32 cellular contexts compared by ENCODE assay signal in genomic region chr5:150033334-150033733, GRCh38. TPM values are rescaled to one million over a fixed set of nuclear protein-coding genes. Genes with fewer than 3 reads are reported as not detected.
"Had no signal": no experiment of that assay in that cellular context is flagged by ENCODE, and none has a peak within 500 bp of the region (broad histone marks: within the 10 kb centered on the region; RNA-seq: fewer than 3 reads in every experiment).

No MANE protein-coding gene starts in this region.

- DNase-seq: dermis blood vessel endothelial cell; effector memory CD4-positive, alpha-beta T cell; erythroblast; esophagus squamous epithelium; foreskin melanocyte; glutamatergic neuron; heart right ventricle; hippocampal formation; left cardiac atrium; left lung; mesenchymal stem cell; mucosa of descending colon; naive B cell; nucleus accumbens; pancreas; stimulated activated CD4-positive, alpha-beta T cell treated with anti-CD3 and anti-CD28 coated beads, Interleukin-12 subunit alpha, Interleukin-12 subunit beta, amount 100 ng/mL, for 4 hours; stimulated activated CD4-positive, alpha-beta T cell treated with anti-CD3 and anti-CD28 coated beads, Interleukin-1b, Interleukin-23, amount 100 ng/mL, for 48 hours; stimulated activated CD4-positive, alpha-beta T cell treated with anti-CD3 and anti-CD28 coated beads, Interleukin-4, amount 100 ng/mL, for 1 hour; stimulated activated CD8-positive, alpha-beta memory T cell treated with anti-CD3 and anti-CD28 coated beads, Interleukin-4, amount 100 ng/mL, for 48 hours; stimulated activated naive CD4-positive, alpha-beta T cell treated with Interleukin-2 at 50 U/mL for 16 hours; stomach; thyroid gland; trophoblast cell had no signal

- H3K4me3 Mint-ChIP-seq: mesothelial cell of epicardium, naive B cell, nephron had no signal

- H3K9me3 ChIP-seq: esophagus squamous epithelium, heart right ventricle, left lung, mucosa of descending colon, pancreas, stomach, thyroid gland, vagina had no signal

- H3K27ac Mint-ChIP-seq: mesothelial cell of epicardium, nephron, progenitor cell of endocrine pancreas had no signal

- FAIRE-seq: islet of Langerhans, pancreas had no signal

- H3K27ac ChIP-seq: coronary artery, esophagus squamous epithelium, heart right ventricle, left lung, pancreas, stomach, thyroid gland, vagina had no signal

- H3K4me2 ChIP-seq: smooth muscle cell had no signal

- H3K27me3 ChIP-seq: esophagus squamous epithelium, heart right ventricle, left lung, pancreas, stomach, thyroid gland, vagina had no signal

- H3K4me3 ChIP-seq: coronary artery, esophagus squamous epithelium, heart right ventricle, left lung, mucosa of descending colon, pancreas, smooth muscle cell, stomach, thyroid gland, vagina had no signal

- H3K9me3 Mint-ChIP-seq: mesothelial cell of epicardium, naive B cell, nephron had no signal

- ATAC-seq: heart right ventricle, left lung, mucosa of descending colon, pancreas, sciatic nerve had no signal

- H3K4me1 ChIP-seq: esophagus squamous epithelium, left lung, pancreas had no signal

- H3K27me3 Mint-ChIP-seq: naive B cell, progenitor cell of endocrine pancreas had no signal

RNA-seq across cellular contexts. Expression of gene CSF1R, which starts 53.0 kb away (rescaled TPM):
- total RNA-seq: dermis blood vessel endothelial cell, lung microvascular endothelial cell, progenitor cell of endocrine pancreas had no signal
